ENCODE assay signal across 8 cellular contexts in genomic region chr9:127714916-127715442, GRCh38.
A peak's percentile ranks its signal among the peaks of the same experiment; 100 is the strongest.
DNase-seq lines count a peak whose midpoint lies in the region; ATAC-seq lines count a peak whose summit lies in the region.

No MANE protein-coding gene starts in this region.

- no peaks in the 10 kb centered on the region for H3K36me3 ChIP-seq in adipocyte (ENCODE audit: control insufficient read depth, insufficient read depth, low read length, severe bottlenecking)

- H3K9me3 ChIP-seq in adipocyte (ENCODE audit: control insufficient read depth, low read length) (no peaks in the 10 kb centered on the region), iPS-18c (ENCODE audit: control insufficient read depth, insufficient read depth, low read length) (no peaks in the 10 kb centered on the region)

- H3K4me1 ChIP-seq in adipocyte (ENCODE audit: control insufficient read depth, insufficient read depth, low read length), result peaks cover 16% of the 10 kb centered on the region

- no peaks in the 10 kb centered on the region for H3K27me3 ChIP-seq in adipocyte (replicated peaks; ENCODE audit: control insufficient read depth, insufficient read depth, low read length)

- H3K9ac ChIP-seq in adipocyte (ENCODE audit: low read length), result peak overlapping the region; percentile 88

- peak; percentile 10 for ATAC-seq in HG03159 (IDR thresholded peaks at IDR 0.05; ENCODE audit: unreplicated experiment)
- ATAC-seq in stimulated activated naive CD8-positive, alpha-beta T cell treated with anti-CD3 and anti-CD28 coated beads, Interleukin-15, Interleukin-2, amounts not matched to agents 100 U/mL and 50 U/mL, for 24 hours, result no peak
- ATAC-seq in HG02938 (IDR thresholded peaks at IDR 0.05; ENCODE audit: unreplicated experiment), result no peak

- DNase-seq in EL (peak; percentile 23), adipocyte (ENCODE audit: low read depth) (peak; percentile 67), NCI-H2081 treated with DMSO at 0.1 percent for 48 hours (lab: John Stamatoyannopoulos, UW) (no peak), MV-4-11 (lab: John Stamatoyannopoulos, UW) (no peak)
- DNase-seq in stimulated activated naive CD8-positive, alpha-beta T cell treated with anti-CD3 and anti-CD28 coated beads, Interleukin-15, Interleukin-2, amounts not matched to agents 100 U/mL and 50 U/mL, for 24 hours, result peak; percentile 33

- H3K4me3 ChIP-seq in adipocyte (ENCODE audit: low read length), result peak overlapping the region; percentile 90
- peak overlapping the region; percentile 91 for H3K4me3 ChIP-seq in iPS-18c (ENCODE audit: insufficient read depth, low read depth, low read length)

Comparison
In these comparisons a context has a peak if more than half of its experiments do, and no peak if none do; other contexts are left out.
1. DNase-seq: peak in EL (single experiment), adipocyte (single experiment) and stimulated activated naive CD8-positive, alpha-beta T cell treated with anti-CD3 and anti-CD28 coated beads, Interleukin-15, Interleukin-2, amounts not matched to agents 100 U/mL and 50 U/mL, for 24 hours (single experiment); none in NCI-H2081 treated with DMSO at 0.1 percent for 48 hours (single experiment) and MV-4-11 (single experiment).